20 cellular contexts compared by ENCODE assay signal in the genomic region with DNA sequence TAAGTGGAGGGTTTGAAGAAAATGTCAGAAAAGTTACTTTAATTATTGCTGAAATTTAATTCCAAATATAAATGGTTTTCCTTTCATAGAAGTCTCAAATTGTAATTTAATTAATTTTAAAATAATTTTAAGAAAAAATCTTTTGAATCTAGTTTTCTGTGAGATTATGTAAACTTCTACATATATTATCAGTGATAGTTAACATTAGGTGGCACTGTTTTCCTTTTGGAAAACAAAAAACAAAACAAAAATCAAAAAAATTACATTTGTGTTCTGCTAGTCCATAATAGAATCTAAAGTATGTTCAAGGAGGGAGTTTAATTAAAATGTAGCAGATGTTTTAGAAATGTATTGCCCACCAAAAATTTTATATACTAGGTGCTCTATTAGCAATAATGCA.
DNase-seq lines count a peak whose midpoint lies in the region; ATAC-seq, FAIRE-seq and TF ChIP-seq lines count a peak whose summit lies in the region.
"Had no signal": no experiment of that assay in that cellular context is flagged by ENCODE, and none has a peak within 500 bp of the region (broad histone marks: within the 10 kb centered on the region; RNA-seq: fewer than 3 reads in every experiment).

No MANE protein-coding gene starts in this region.

- H3K27ac ChIP-seq in SK-N-SH (ENCODE audit: low read depth in 2 of 2, low read length in 1 of 2) (no peak overlapping the region), HepG2 (ENCODE audit: extremely low read length, insufficient read depth, low read length) (no peak overlapping the region), heart left ventricle (no peak overlapping the region)

- H4K20me1 ChIP-seq in SK-N-SH (ENCODE audit: insufficient read depth) (no peaks in the 10 kb centered on the region), HepG2 (ENCODE audit: insufficient read depth, low read length) (no peaks in the 10 kb centered on the region)

- no peaks in the 10 kb centered on the region; the same call in 1 of the 2 replicates for H3K9me2 ChIP-seq in SK-N-SH

- TF ChIP-seq RAD21 in SK-N-SH (IDR thresholded peaks at IDR 0.05; ENCODE audit: low read length) (peak; percentile 24; the same call in 1 of the 2 replicates), HepG2 (CRISPR knock-in tag; IDR thresholded peaks at IDR 0.05) (no peak)

- H3K36me3 ChIP-seq in SK-N-SH (replicated peaks in 1 of 2; ENCODE audit: control insufficient read depth in 1 of 2, insufficient read depth in 2 of 2, low read length in 1 of 2) (no peaks in the 10 kb centered on the region), HepG2 (replicated peaks in 1 of 2; ENCODE audit: control insufficient read depth in 1 of 2, insufficient read depth in 2 of 2, low read length in 2 of 2) (no peaks in the 10 kb centered on the region), heart left ventricle (no peaks in the 10 kb centered on the region)

- CTCF ChIA-PET in SK-N-SH (lab: Yijun Ruan, JAX) (no interaction called here), HepG2 (lab: Yijun Ruan, JAX; ENCODE audit: low intra/inter-chr PET ratio, low total read pairs) (no interaction called here)

- TF ChIP-seq POLR2A in HepG2 (IDR thresholded peaks at IDR 0.05; ENCODE audit: insufficient read depth in 1 of 2, low read depth in 2 of 2, low read length in 2 of 2) (no peak), heart left ventricle (IDR thresholded peaks at IDR 0.05) (no peak)

- DNase-seq in SK-N-SH (no peak), astrocyte of the spinal cord (ENCODE audit: low read depth, low spot score) (peak; percentile 2), HepG2 (ENCODE audit: low spot score) (no peak), heart left ventricle (no peak), NCI-H1092 (lab: John Stamatoyannopoulos, UW) (no peak)
- DNase-seq in activated T-helper 2 cell treated with anti-CD3 and anti-CD28 coated beads, Interferon-gamma antibody, Interleukin-2, Interleukin-4, amounts not matched to agents 10 μg/mL and 5 μg/mL and 100 μg/mL, durations not matched to agents 14 hours and 24 hours and 36 hours (ENCODE audit: low spot score), result no peak
- DNase-seq: activated naive CD4-positive, alpha-beta T cell treated with anti-CD3 and anti-CD28 coated beads for 36 hours; mucosa of descending colon; NCI-H1048; NCI-H2227 treated with DMSO at 0.1 percent for 48 hours; posterior cingulate gyrus; SIG-M5; stimulated activated CD4-positive, alpha-beta T cell treated with anti-CD3 and anti-CD28 coated beads, Interleukin-12 subunit alpha, Interleukin-12 subunit beta, amount 100 ng/mL, for 4 hours; stimulated activated naive B cell treated with anti-CD40 and anti-IgM and Interleukin-4, amounts not matched to agents 10 μg/mL and 1 μg/mL and 100 μg/mL, for 72 hours; trophoblast cell had no signal

- H3K9me3 ChIP-seq in SK-N-SH, result no peaks in the 10 kb centered on the region
- H3K9me3 ChIP-seq in HepG2 (ENCODE audit: low read length), result no peaks in the 10 kb centered on the region
- H3K9me3 ChIP-seq in heart left ventricle, result no peaks in the 10 kb centered on the region
- H3K9me3 ChIP-seq: mucosa of descending colon had no signal

- H2AFZ ChIP-seq in SK-N-SH (ENCODE audit: low read depth), result no peak overlapping the region
- H2AFZ ChIP-seq in HepG2 (ENCODE audit: low read length), result no peak overlapping the region

- intact Hi-C loops in HepG2 (cut with micrococcal nuclease; ENCODE audit: unreplicated experiment), result loop anchor here (1.0 to 5.0 kb wide), 2 partner anchors 1202 to 1954 kb away; no protein-coding TSS in a partner anchor
- intact Hi-C loops in activated T-helper 2 cell treated with anti-CD3 and anti-CD28 coated beads, Interferon-gamma antibody, Interleukin-2, Interleukin-4, amounts not matched to agents 10 μg/mL and 5 μg/mL and 100 μg/mL, durations not matched to agents 14 hours and 24 hours and 36 hours (cut with micrococcal nuclease), result no loop called here
- intact Hi-C loops in heart left ventricle (cut with DNase I), result loop anchor here in 1 of 10 donors (5.0 kb wide), 1 partner anchor 1204 kb away; no protein-coding TSS in a partner anchor

- no peaks in the 10 kb centered on the region for H3K27me3 Mint-ChIP-seq in activated T-helper 2 cell treated with anti-CD3 and anti-CD28 coated beads, Interferon-gamma antibody, Interleukin-2, Interleukin-4, amounts not matched to agents 10 μg/mL and 5 μg/mL and 100 μg/mL, durations not matched to agents 14 hours and 24 hours and 36 hours (ENCODE audit: low read depth)
- H3K27me3 Mint-ChIP-seq: IgD-negative memory B cell; stimulated activated naive B cell treated with anti-CD40 and anti-IgM and Interleukin-4, amounts not matched to agents 10 μg/mL and 1 μg/mL and 100 μg/mL, for 72 hours had no signal

- H3K27ac Mint-ChIP-seq in activated T-helper 2 cell treated with anti-CD3 and anti-CD28 coated beads, Interferon-gamma antibody, Interleukin-2, Interleukin-4, amounts not matched to agents 10 μg/mL and 5 μg/mL and 100 μg/mL, durations not matched to agents 14 hours and 24 hours and 36 hours, result no peak overlapping the region
- H3K27ac Mint-ChIP-seq: activated naive CD4-positive, alpha-beta T cell treated with anti-CD3 and anti-CD28 coated beads for 36 hours; IgD-negative memory B cell; stimulated activated naive B cell treated with anti-CD40 and anti-IgM and Interleukin-4, amounts not matched to agents 10 μg/mL and 1 μg/mL and 100 μg/mL, for 72 hours; T-helper 2 cell treated with Interferon-gamma antibody and Interleukin-4, amounts not matched to agents 5 μg/mL and 100 μg/mL, for 36 hours had no signal

- no peak overlapping the region for H3K4me3 ChIP-seq in SK-N-SH (ENCODE audit: low read depth in 2 of 2, low read length in 1 of 2)
- H3K4me3 ChIP-seq in astrocyte of the spinal cord (ENCODE audit: low read depth, low read length), result no peak overlapping the region
- no peak overlapping the region for H3K4me3 ChIP-seq in HepG2 (replicated peaks in 1 of 3; ENCODE audit: insufficient read depth in 1 of 3, low read depth in 2 of 3, low read length in 3 of 3)
- H3K4me3 ChIP-seq in heart left ventricle, result no peak overlapping the region
- H3K4me3 ChIP-seq: mucosa of descending colon had no signal

- H3K4me2 ChIP-seq in SK-N-SH, result no peak overlapping the region
- H3K4me2 ChIP-seq in HepG2 (ENCODE audit: low read depth, low read length), result no peak overlapping the region

- no peaks in the 10 kb centered on the region for H3F3A ChIP-seq in SK-N-SH (replicated peaks; ENCODE audit: insufficient read depth)

- peak; percentile 39 for TF ChIP-seq CTCF in SK-N-SH (IDR thresholded peaks at IDR 0.05)
- no peak for TF ChIP-seq CTCF in astrocyte of the spinal cord (IDR thresholded peaks at IDR 0.05; ENCODE audit: low read depth, low read length)
- TF ChIP-seq CTCF in HepG2 (CRISPR knock-in tag; IDR thresholded peaks at IDR 0.05), result no peak
- peak in 5 of 12 donors; percentile 8 to 31 (median 24) for TF ChIP-seq CTCF in heart left ventricle (IDR thresholded peaks at IDR 0.05)

- in situ Hi-C loops in astrocyte of the spinal cord (cut with HindIII; ENCODE audit: low sequenced_read_pairs), result no loop called here
- in situ Hi-C loops in HepG2 (cut with HindIII; ENCODE audit: extremely low pct_ligation_motif_present, low pct_unique_long_range_greater_than_20kb), result no loop called here

- H3K27me3 ChIP-seq in SK-N-SH (ENCODE audit: insufficient read depth), result no peaks in the 10 kb centered on the region
- no peaks in the 10 kb centered on the region; a peak in 1 of 5 replicates for H3K27me3 ChIP-seq in HepG2 (ENCODE audit: control insufficient read depth in 1 of 2, insufficient read depth in 2 of 2, low read length in 2 of 2)
- no peaks in the 10 kb centered on the region for H3K27me3 ChIP-seq in heart left ventricle

- ATAC-seq in SK-N-SH treated with all-trans-retinoic acid at 6 μM for 48 hours (no peak), HepG2 (no peak), heart left ventricle (no peak), HG02588 (IDR thresholded peaks at IDR 0.05; ENCODE audit: unreplicated experiment) (no peak)
- ATAC-seq: mucosa of descending colon; stimulated activated naive B cell treated with anti-CD40 and anti-IgM and Interleukin-4, amounts not matched to agents 10 μg/mL and 1 μg/mL and 100 μg/mL, for 72 hours had no signal

- H3K4me1 Mint-ChIP-seq in activated T-helper 2 cell treated with anti-CD3 and anti-CD28 coated beads, Interferon-gamma antibody, Interleukin-2, Interleukin-4, amounts not matched to agents 10 μg/mL and 5 μg/mL and 100 μg/mL, durations not matched to agents 14 hours and 24 hours and 36 hours (ENCODE audit: low read depth), result no peaks in the 10 kb centered on the region
- H3K4me1 Mint-ChIP-seq: IgD-negative memory B cell; stimulated activated naive B cell treated with anti-CD40 and anti-IgM and Interleukin-4, amounts not matched to agents 10 μg/mL and 1 μg/mL and 100 μg/mL, for 72 hours had no signal

- TF ChIP-seq EP300 in SK-N-SH (IDR thresholded peaks at IDR 0.05; ENCODE audit: borderline replicate concordance in 1 of 2, low read depth in 1 of 2, low read length in 1 of 2) (no peak), HepG2 (IDR thresholded peaks at IDR 0.05; ENCODE audit: low read depth in 2 of 2, low read length in 2 of 2) (no peak), HepG2 (CRISPR knock-in tag; IDR thresholded peaks at IDR 0.05; ENCODE audit: borderline replicate concordance) (no peak)

- POLR2A ChIA-PET in SK-N-SH (lab: Yijun Ruan, JAX) (no interaction called here), HepG2 (lab: Yijun Ruan, JAX) (no interaction called here)

- H3K9ac ChIP-seq in SK-N-SH (no peak overlapping the region), HepG2 (ENCODE audit: insufficient read depth, low read depth, low read length) (no peak overlapping the region)

- H3K79me2 ChIP-seq in SK-N-SH (ENCODE audit: insufficient read depth), result no peaks in the 10 kb centered on the region
- no peaks in the 10 kb centered on the region for H3K79me2 ChIP-seq in HepG2 (ENCODE audit: insufficient read depth, low read length)

- no peak for FAIRE-seq in HepG2 (lab: Jason Lieb, UNC)
- FAIRE-seq: astrocyte had no signal

- no peaks in the 10 kb centered on the region for H3K36me3 Mint-ChIP-seq in activated T-helper 2 cell treated with anti-CD3 and anti-CD28 coated beads, Interferon-gamma antibody, Interleukin-2, Interleukin-4, amounts not matched to agents 10 μg/mL and 5 μg/mL and 100 μg/mL, durations not matched to agents 14 hours and 24 hours and 36 hours (ENCODE audit: low read depth)
- H3K36me3 Mint-ChIP-seq: IgD-negative memory B cell; stimulated activated naive B cell treated with anti-CD40 and anti-IgM and Interleukin-4, amounts not matched to agents 10 μg/mL and 1 μg/mL and 100 μg/mL, for 72 hours had no signal

- BruUV-seq in HepG2 (replicated peaks; lab: Mats Ljungman, UMichigan), result no TSS peak

- H3K9me3 Mint-ChIP-seq in activated T-helper 2 cell treated with anti-CD3 and anti-CD28 coated beads, Interferon-gamma antibody, Interleukin-2, Interleukin-4, amounts not matched to agents 10 μg/mL and 5 μg/mL and 100 μg/mL, durations not matched to agents 14 hours and 24 hours and 36 hours, result peaks cover 3% of the 10 kb centered on the region
- H3K9me3 Mint-ChIP-seq: stimulated activated naive B cell treated with anti-CD40 and anti-IgM and Interleukin-4, amounts not matched to agents 10 μg/mL and 1 μg/mL and 100 μg/mL, for 72 hours had no signal

- H3K4me1 ChIP-seq in SK-N-SH (ENCODE audit: control insufficient read depth in 1 of 2, insufficient read depth in 2 of 2, low read depth in 1 of 2, low read length in 1 of 2), result no peaks in the 10 kb centered on the region
- H3K4me1 ChIP-seq in HepG2 (ENCODE audit: insufficient read depth, low read length), result no peaks in the 10 kb centered on the region
- no peaks in the 10 kb centered on the region for H3K4me1 ChIP-seq in heart left ventricle

- no peak overlapping the region for H3K4me3 Mint-ChIP-seq in activated T-helper 2 cell treated with anti-CD3 and anti-CD28 coated beads, Interferon-gamma antibody, Interleukin-2, Interleukin-4, amounts not matched to agents 10 μg/mL and 5 μg/mL and 100 μg/mL, durations not matched to agents 14 hours and 24 hours and 36 hours (ENCODE audit: low read depth)
- H3K4me3 Mint-ChIP-seq: activated naive CD4-positive, alpha-beta T cell treated with anti-CD3 and anti-CD28 coated beads for 36 hours; IgD-negative memory B cell; stimulated activated naive B cell treated with anti-CD40 and anti-IgM and Interleukin-4, amounts not matched to agents 10 μg/mL and 1 μg/mL and 100 μg/mL, for 72 hours; T-helper 2 cell treated with Interferon-gamma antibody and Interleukin-4, amounts not matched to agents 5 μg/mL and 100 μg/mL, for 36 hours had no signal
